ENCODE assay signal across 11 cellular contexts in genomic region chr16:51636913-51637743, GRCh38.
DNase-seq lines count a peak whose midpoint lies in the region; ATAC-seq and TF ChIP-seq lines count a peak whose summit lies in the region.
"Had no signal": no experiment of that assay in that cellular context is flagged by ENCODE, and none has a peak within 500 bp of the region (broad histone marks: within the 10 kb centered on the region; RNA-seq: fewer than 3 reads in every experiment).

No MANE protein-coding gene starts in this region.

- H3K36me3 ChIP-seq in GM23248 (ENCODE audit: low read depth) (no peaks in the 10 kb centered on the region), sigmoid colon (no peaks in the 10 kb centered on the region), Peyer's patch (no peaks in the 10 kb centered on the region)

- peak overlapping the region; percentile 44; the same call in 1 of the 2 replicates for H2AFZ ChIP-seq in GM23248

- POLR2A ChIA-PET in RWPE1 (lab: Yijun Ruan, JAX; ENCODE audit: low non-redundant PET): interaction anchor here (0.6 kb wide), 1 partner anchor 463 kb away, joined by 5 read pairs; no protein-coding TSS in a partner anchor

- TF ChIP-seq EP300 in sigmoid colon (IDR thresholded peaks at IDR 0.05): no peak

- intact Hi-C loops in sigmoid colon (cut with DNase I): no loop called here

- CTCF ChIA-PET in RWPE1 (lab: Yijun Ruan, JAX): no interaction called here

- H3K9me2 ChIP-seq in GM23248 (ENCODE audit: insufficient read depth): no peaks in the 10 kb centered on the region

- H3K4me1 ChIP-seq in GM23248 (ENCODE audit: insufficient read depth): peaks cover 39% of the 10 kb centered on the region
- peaks cover 27% of the 10 kb centered on the region for H3K4me1 ChIP-seq in foreskin keratinocyte
- no peaks in the 10 kb centered on the region for H3K4me1 ChIP-seq in sigmoid colon
- no peaks in the 10 kb centered on the region for H3K4me1 ChIP-seq in Peyer's patch

- peak overlapping the region; percentile 45 for H3K9ac ChIP-seq in GM23248

- H3K9me3 ChIP-seq in GM23248 (ENCODE audit: low read depth): no peaks in the 10 kb centered on the region
- no peaks in the 10 kb centered on the region for H3K9me3 ChIP-seq in sigmoid colon
- H3K9me3 ChIP-seq in Peyer's patch: no peaks in the 10 kb centered on the region

- TF ChIP-seq CTCF in RWPE1 (conservative IDR thresholded peaks at IDR 0.05; ENCODE audit: low read depth) (no peak), foreskin keratinocyte (conservative IDR thresholded peaks at IDR 0.05) (peak; percentile 24), sigmoid colon (IDR thresholded peaks at IDR 0.05) (no peak), Peyer's patch (IDR thresholded peaks at IDR 0.05) (no peak)

- peak overlapping the region; percentile 73 for H3K4me2 ChIP-seq in GM23248 (ENCODE audit: unreplicated experiment)

- no peaks in the 10 kb centered on the region for H3K79me2 ChIP-seq in GM23248 (ENCODE audit: insufficient read depth)

- peak; percentile 96 for ATAC-seq in foreskin keratinocyte

- H3F3A ChIP-seq in GM23248 (ENCODE audit: insufficient read depth): peaks cover 37% of the 10 kb centered on the region

- TF ChIP-seq POLR2A in sigmoid colon (IDR thresholded peaks at IDR 0.05): no peak
- no peak for TF ChIP-seq POLR2A in Peyer's patch (IDR thresholded peaks at IDR 0.05)

- H3K4me3 ChIP-seq in GM23248 (peak overlapping the region; percentile 55), sigmoid colon (no peak overlapping the region), Peyer's patch (no peak overlapping the region)

- no peaks in the 10 kb centered on the region for H4K20me1 ChIP-seq in GM23248 (ENCODE audit: insufficient read depth)

- 34 to 38% methylated on average over 16 of the region's 16 CpGs for WGBS in GM23248 (ENCODE audit: low coverage in 1 of 2, low lambda C conversion rate in 2 of 2, missing lambda C conversion rate in 2 of 2), 2 experiments
- WGBS in sigmoid colon, 2 donors: 50 to 72% methylated on average over 16 of the region's 16 CpGs

- H3K27ac ChIP-seq in GM23248: peak overlapping the region; percentile 60
- H3K27ac ChIP-seq in RWPE1: no peak overlapping the region
- H3K27ac ChIP-seq in foreskin keratinocyte: peak overlapping the region; percentile 17
- H3K27ac ChIP-seq in sigmoid colon: no peak overlapping the region
- no peak overlapping the region for H3K27ac ChIP-seq in Peyer's patch

- in situ Hi-C loops in GM23248 (cut with MboI): no loop called here

- DNase-seq in GM23248: peak; percentile 85
- DNase-seq in RWPE1 (ENCODE audit: low spot score): peak; percentile 70
- DNase-seq in foreskin keratinocyte: peak; percentile 66 to 88
- peak; percentile 67 for DNase-seq in renal cortical epithelial cell (ENCODE audit: low read depth)
- no peak for DNase-seq in sigmoid colon
- no peak for DNase-seq in Peyer's patch
- DNase-seq in NAMALWA (ENCODE audit: low spot score): no peak
- DNase-seq in GOT3 (lab: John Stamatoyannopoulos, UW): no peak
- DNase-seq: activated CD4-positive, alpha-beta T cell treated with anti-CD3 and anti-CD28 coated beads, Interleukin-2, amount 10 ng/mL, durations not matched to agents 24 days and 14 days; NCI-H1048; NCI-H526 had no signal

- H3K27me3 ChIP-seq in GM23248 (replicated peaks; ENCODE audit: insufficient read depth) (no peaks in the 10 kb centered on the region), foreskin keratinocyte (no peaks in the 10 kb centered on the region), sigmoid colon (peaks cover 0 to 10% (median 0%) of the 10 kb centered on the region in 3 donors), Peyer's patch (no peaks in the 10 kb centered on the region)

Comparison
In these comparisons a context has a peak if more than half of its experiments do, and no peak if none do; other contexts are left out.
1. DNase-seq: peak in GM23248 (single experiment), RWPE1 (single experiment), foreskin keratinocyte (2 of 2) and renal cortical epithelial cell (single experiment); none in sigmoid colon (single experiment), Peyer's patch (0 of 3), NAMALWA (single experiment) and GOT3 (single experiment).
2. H3K27ac ChIP-seq: peak in GM23248 (single experiment) and foreskin keratinocyte (single experiment); none in RWPE1 (single experiment), sigmoid colon (0 of 4) and Peyer's patch (0 of 4).